Comparison of ENCODE assay signal across 15 cellular contexts in genomic region chr5:15993334-15993733, GRCh38.
A peak's percentile ranks its signal among the peaks of the same experiment; 100 is the strongest.
DNase-seq lines count a peak whose midpoint lies in the region; TF ChIP-seq lines count a peak whose summit lies in the region.
"Had no signal": no experiment of that assay in that cellular context is flagged by ENCODE, and none has a peak within 500 bp of the region (broad histone marks: within the 10 kb centered on the region; RNA-seq: fewer than 3 reads in every experiment).

No MANE protein-coding gene starts in this region.

- intact Hi-C loops in head of caudate nucleus (cut with DNase I) = no loop called here

- H3K9ac ChIP-seq in adipocyte (ENCODE audit: low read length) = no peak overlapping the region
- no peak overlapping the region for H3K9ac ChIP-seq in endodermal cell (ENCODE audit: extremely low read depth, low read length, poor library complexity, severe bottlenecking)
- H3K9ac ChIP-seq: parathyroid adenoma had no signal

- peak; percentile 74 for DNase-seq in A172 (ENCODE audit: low spot score)
- peak; percentile 60 for DNase-seq in HS-27A (ENCODE audit: low read depth)
- DNase-seq in adipocyte (ENCODE audit: low read depth) = peak; percentile 31
- DNase-seq in fibroblast of the conjunctiva (ENCODE audit: low read depth) = peak; percentile 21
- no peak for DNase-seq in Kasumi-1 (lab: John Stamatoyannopoulos, UW)
- DNase-seq in NCI-H2196 treated with DMSO at 0.1 percent for 48 hours (lab: John Stamatoyannopoulos, UW; ENCODE audit: unreplicated experiment) = no peak
- no peak for DNase-seq in endodermal cell
- no peak for DNase-seq in head of caudate nucleus
- DNase-seq: activated T-cell treated with anti-CD3 and anti-CD28 coated beads, Interleukin-2, amount 50 U/mL, for 1 hour; effector memory CD8-positive, alpha-beta T cell; KG1; NCI-H1930; stimulated activated CD8-positive, alpha-beta memory T cell treated with anti-CD3 and anti-CD28 coated beads, Interleukin-4, amount 100 ng/mL, for 48 hours; upper lobe of left lung had no signal

- no peak overlapping the region for H3K4me3 ChIP-seq in adipocyte (ENCODE audit: low read length)
- H3K4me3 ChIP-seq in endodermal cell (ENCODE audit: low read length) = no peak overlapping the region
- H3K4me3 ChIP-seq: upper lobe of left lung had no signal

- H3K27ac ChIP-seq in endodermal cell (ENCODE audit: low read depth, low read length) = no peak overlapping the region
- H3K27ac ChIP-seq: parathyroid adenoma, upper lobe of left lung had no signal

- H3K36me3 ChIP-seq in adipocyte (ENCODE audit: control insufficient read depth, insufficient read depth, low read length, severe bottlenecking) (no peaks in the 10 kb centered on the region), endodermal cell (ENCODE audit: control insufficient read depth, insufficient read depth, low read length) (no peaks in the 10 kb centered on the region)
- H3K36me3 ChIP-seq: upper lobe of left lung had no signal

- H3K27me3 Mint-ChIP-seq in endodermal cell (ENCODE audit: insufficient read depth) = no peaks in the 10 kb centered on the region
- H3K27me3 Mint-ChIP-seq: effector memory CD8-positive, alpha-beta T cell had no signal

- no peaks in the 10 kb centered on the region for H3K27me3 ChIP-seq in adipocyte (replicated peaks; ENCODE audit: control insufficient read depth, insufficient read depth, low read length)
- no peaks in the 10 kb centered on the region for H3K27me3 ChIP-seq in endodermal cell (ENCODE audit: control insufficient read depth, insufficient read depth, low read length, poor library complexity, severe bottlenecking)
- H3K27me3 ChIP-seq: upper lobe of left lung had no signal

- H3K4me1 Mint-ChIP-seq in endodermal cell = peaks cover 19% of the 10 kb centered on the region

- no peak for TF ChIP-seq CTCF in endodermal cell (conservative IDR thresholded peaks at IDR 0.05)

- peaks cover 27% of the 10 kb centered on the region for H3K9me3 ChIP-seq in adipocyte (ENCODE audit: control insufficient read depth, low read length)
- H3K9me3 ChIP-seq in endodermal cell (ENCODE audit: control insufficient read depth, low read length) = peaks cover 30% of the 10 kb centered on the region

- WGBS in endodermal cell (ENCODE audit: insufficient coverage in 1 of 2, insufficient read length in 1 of 2), 2 experiments = 72% methylated on average over 1 of the region's 2 CpGs; no CpG with 5 or more reads in 1 of the 2 experiments

- H3K36me3 Mint-ChIP-seq in endodermal cell (ENCODE audit: low read depth) = peaks cover 4% of the 10 kb centered on the region

- H3K27ac Mint-ChIP-seq in endodermal cell = no peak overlapping the region
- H3K27ac Mint-ChIP-seq: effector memory CD8-positive, alpha-beta T cell had no signal

- H3K4me3 Mint-ChIP-seq in endodermal cell = no peak overlapping the region
- H3K4me3 Mint-ChIP-seq: effector memory CD8-positive, alpha-beta T cell had no signal

- H3K9me3 Mint-ChIP-seq in endodermal cell = peaks cover 22% of the 10 kb centered on the region

- peaks cover 9% of the 10 kb centered on the region for H3K4me1 ChIP-seq in adipocyte (ENCODE audit: control insufficient read depth, insufficient read depth, low read length)
- no peaks in the 10 kb centered on the region for H3K4me1 ChIP-seq in endodermal cell (ENCODE audit: control insufficient read depth, insufficient read depth, low read length)
- H3K4me1 ChIP-seq: parathyroid adenoma, upper lobe of left lung had no signal

Comparison
In these comparisons a context has a peak if more than half of its experiments do, and no peak if none do; other contexts are left out.
1. DNase-seq: peak in A172 (single experiment), HS-27A (single experiment), adipocyte (single experiment) and fibroblast of the conjunctiva (single experiment); none in Kasumi-1 (0 of 2), NCI-H2196 treated with DMSO at 0.1 percent for 48 hours (single experiment), endodermal cell (single experiment) and head of caudate nucleus (0 of 42).